Comparison of ENCODE assay signal across 1 cellular context in the genomic region with DNA sequence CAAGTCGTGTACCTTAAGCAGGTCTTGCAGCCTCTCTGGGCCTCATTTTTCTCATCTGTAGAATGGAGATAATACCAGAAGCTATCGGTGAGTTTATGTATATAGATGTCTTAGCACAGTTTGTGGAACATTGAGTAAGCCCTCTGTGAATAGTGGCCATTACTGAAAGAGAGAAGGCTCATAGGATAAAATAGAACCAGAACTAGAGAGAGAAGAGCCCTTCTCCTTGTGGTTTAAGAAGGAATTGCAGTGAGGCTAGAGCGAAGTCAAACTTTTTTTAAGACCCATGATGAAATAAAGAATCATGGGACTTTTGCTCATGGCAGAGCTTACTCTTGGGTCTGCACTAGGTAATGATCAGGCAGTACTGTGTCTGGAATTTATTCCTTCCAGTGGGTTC.
TF ChIP-seq lines count a peak whose summit lies in the region.

No MANE protein-coding gene starts in this region.

TF ChIP-seq in WTC11, 78 proteins besides CTCF, POLR2A, EP300 and RAD21 (continued from another document):
- TF ChIP-seq MLX (CRISPR knock-in tag; IDR thresholded peaks at IDR 0.05): no peak
- TF ChIP-seq, protein P1, sequence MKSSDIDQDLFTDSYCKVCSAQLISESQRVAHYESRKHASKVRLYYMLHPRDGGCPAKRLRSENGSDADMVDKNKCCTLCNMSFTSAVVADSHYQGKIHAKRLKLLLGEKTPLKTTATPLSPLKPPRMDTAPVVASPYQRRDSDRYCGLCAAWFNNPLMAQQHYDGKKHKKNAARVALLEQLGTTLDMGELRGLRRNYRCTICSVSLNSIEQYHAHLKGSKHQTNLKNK (CRISPR knock-in tag; IDR thresholded peaks at IDR 0.05): no peak
TF ChIP-seq in WTC11: peak in this region for 0.
